34 cellular contexts compared by ENCODE assay signal in genomic region chr7:107778283-107778682, GRCh38. TPM values are rescaled to one million over a fixed set of nuclear protein-coding genes. Genes with fewer than 3 reads are reported as not detected.
"Had no signal": no experiment of that assay in that cellular context is flagged by ENCODE, and none has a peak within 500 bp of the region (broad histone marks: within the 10 kb centered on the region; RNA-seq: fewer than 3 reads in every experiment).

No MANE protein-coding gene starts in this region.

- H3K9me3 ChIP-seq: esophagus muscularis mucosa, gastroesophageal sphincter, heart left ventricle, left ventricle myocardium inferior, lower lobe of right lung, psoas muscle, stomach, testis, tibial nerve, upper lobe of right lung, uterus had no signal

- H3K4me3 ChIP-seq: esophagus muscularis mucosa, gastroesophageal sphincter, heart left ventricle, left ventricle myocardium inferior, lower lobe of right lung, psoas muscle, stomach, testis, tibial nerve, upper lobe of right lung, uterus had no signal

- ATAC-seq: foreskin keratinocyte; gastroesophageal sphincter; heart left ventricle; left cardiac atrium; lower lobe of right lung; natural killer cell treated with Interleukin-12 subunit alpha and Interleukin-12 subunit beta and Interleukin-15 and Interleukin-18, amount 100 ng/mL, for 72 hours; psoas muscle; sciatic nerve; stimulated activated effector memory CD8-positive, alpha-beta T cell treated with anti-CD3 and anti-CD28 coated beads, Interleukin-12 subunit alpha, Interleukin-12 subunit beta, amount 100 ng/mL, for 72 hours; upper lobe of right lung had no signal

- H3K36me3 ChIP-seq: esophagus muscularis mucosa, gastroesophageal sphincter, heart left ventricle, left ventricle myocardium inferior, lower lobe of right lung, stomach, tibial nerve, upper lobe of right lung, uterus had no signal

- H3K9ac ChIP-seq: parathyroid adenoma had no signal

- H3K27me3 ChIP-seq: esophagus muscularis mucosa, gastroesophageal sphincter, heart left ventricle, stomach, testis, tibial nerve, upper lobe of right lung, uterus had no signal

- H3K4me1 ChIP-seq: foreskin keratinocyte, heart left ventricle, left ventricle myocardium inferior, lower lobe of right lung, parathyroid adenoma, psoas muscle, testis, tibial nerve, upper lobe of right lung, uterus had no signal

- DNase-seq: central memory CD4-positive, alpha-beta T cell; effector memory CD4-positive, alpha-beta T cell; foreskin keratinocyte; heart left ventricle; hippocampal formation; left cardiac atrium; left ventricle myocardium inferior; lower lobe of right lung; naive B cell; psoas muscle; retina; stimulated activated CD4-positive, alpha-beta T cell treated with anti-CD3 and anti-CD28 coated beads, Interleukin-2, amount 100 ng/mL, for 24 hours; stimulated activated CD4-positive, alpha-beta T cell treated with anti-CD3 and anti-CD28 coated beads, Interleukin-4, amount 100 ng/mL, for 24 hours; stimulated activated naive CD4-positive, alpha-beta T cell treated with Interleukin-2 at 50 U/mL for 16 hours; stomach; substantia nigra; testis; upper lobe of right lung; uterus had no signal

- H3K27ac ChIP-seq: esophagus muscularis mucosa, foreskin keratinocyte, gastroesophageal sphincter, left ventricle myocardium inferior, lower lobe of right lung, parathyroid adenoma, psoas muscle, stomach, testis, tibial nerve, upper lobe of right lung, uterus had no signal

RNA-seq across cellular contexts. Expression of gene SLC26A3, which starts 24.7 kb away (rescaled TPM):
- total RNA-seq: endothelial cell of umbilical vein; epithelial cell of proximal tubule; fibroblast of lung; foreskin keratinocyte; kidney epithelial cell; left cardiac atrium; lower lobe of right lung; mononuclear cell; natural killer cell treated with Interleukin-12 subunit alpha and Interleukin-12 subunit beta and Interleukin-15 and Interleukin-18, amount 100 ng/mL, for 72 hours; neural crest cell; osteoblast; sciatic nerve; skeletal muscle tissue; tibial nerve; upper lobe of right lung had no signal
